9 cellular contexts compared by ENCODE assay signal in the genomic region with DNA sequence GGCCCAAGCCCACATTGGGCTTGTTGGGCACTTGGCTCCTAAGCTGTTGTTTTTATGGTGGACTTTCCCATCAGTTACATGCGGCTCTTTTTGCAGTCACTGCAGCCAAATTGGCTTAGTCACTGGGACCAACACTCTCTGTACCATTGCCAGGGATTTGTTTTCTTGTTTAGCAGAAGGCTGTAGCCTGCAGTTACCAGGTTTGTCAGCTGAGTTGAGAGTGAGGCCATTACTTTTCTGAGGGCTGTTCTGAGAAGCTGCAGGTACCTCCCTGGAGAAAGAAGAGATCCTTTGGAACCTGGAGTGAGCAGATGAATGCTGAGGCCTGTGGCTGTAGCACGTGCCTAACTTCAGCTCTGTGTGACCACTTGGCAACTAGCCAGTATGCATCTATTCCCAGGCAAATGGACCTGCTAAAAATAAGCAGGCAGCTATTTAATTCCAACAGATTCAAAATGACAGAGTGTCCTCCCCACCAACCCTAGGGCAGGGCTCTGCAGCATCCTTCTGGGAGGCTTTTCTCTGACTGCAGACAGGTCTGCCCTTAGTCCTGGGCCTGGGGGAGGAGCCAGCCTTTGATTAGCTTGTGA. TPM values are rescaled to one million over a fixed set of nuclear protein-coding genes. Genes with fewer than 3 reads are reported as not detected.
DNase-seq lines count a peak whose midpoint lies in the region; ATAC-seq and TF ChIP-seq lines count a peak whose summit lies in the region.
"Had no signal": no experiment of that assay in that cellular context is flagged by ENCODE, and none has a peak within 500 bp of the region (broad histone marks: within the 10 kb centered on the region; RNA-seq: fewer than 3 reads in every experiment).

No MANE protein-coding gene starts in this region.

- peak overlapping the region; percentile 92 for H3K27ac ChIP-seq in right cardiac atrium (ENCODE audit: low read length)
- peak overlapping the region; percentile 63 to 66 (median 64) for H3K27ac ChIP-seq in thyroid gland
- H3K27ac ChIP-seq in smooth muscle cell (ENCODE audit: low read depth) = no peak overlapping the region

- no peaks in the 10 kb centered on the region for H3K27me3 Mint-ChIP-seq in effector memory CD8-positive, alpha-beta T cell

- H3K27ac Mint-ChIP-seq in effector memory CD8-positive, alpha-beta T cell = no peak overlapping the region

- intact Hi-C loops in right cardiac atrium (cut with DNase I) = no loop called here
- intact Hi-C loops in thyroid gland (cut with DNase I) = no loop called here

- no peaks in the 10 kb centered on the region for H3K9me3 Mint-ChIP-seq in effector memory CD8-positive, alpha-beta T cell

- peak; percentile 63 to 73 for ATAC-seq in right cardiac atrium
- ATAC-seq in effector memory CD8-positive, alpha-beta T cell (replicated peaks) = no peak
- ATAC-seq: activated CD4-positive, CD25-positive, alpha-beta regulatory T cell treated with anti-CD3 and anti-CD28 coated beads, Interleukin-2, amount 50 U/mL, for 24 hours had no signal

- peaks cover 10 to 23% of the 10 kb centered on the region in 2 donors for H3K4me1 Mint-ChIP-seq in effector memory CD8-positive, alpha-beta T cell (ENCODE audit: low read depth in 2 of 2)

- H2AFZ ChIP-seq in smooth muscle cell (ENCODE audit: low read depth) = no peak overlapping the region

- H3K9me3 ChIP-seq in right cardiac atrium (ENCODE audit: control insufficient read depth, low read length) = no peaks in the 10 kb centered on the region
- H3K9me3 ChIP-seq in thyroid gland = no peaks in the 10 kb centered on the region
- no peaks in the 10 kb centered on the region for H3K9me3 ChIP-seq in smooth muscle cell (replicated peaks; ENCODE audit: low read depth)

- peaks cover 4% of the 10 kb centered on the region for H3K79me2 ChIP-seq in smooth muscle cell (ENCODE audit: low read depth)

- H3K9ac ChIP-seq in smooth muscle cell (ENCODE audit: low read depth) = no peak overlapping the region

- H3K4me3 Mint-ChIP-seq in effector memory CD8-positive, alpha-beta T cell = no peak overlapping the region

- H3K36me3 Mint-ChIP-seq in effector memory CD8-positive, alpha-beta T cell (ENCODE audit: insufficient read depth) = no peaks in the 10 kb centered on the region

- H3K4me3 ChIP-seq in right cardiac atrium (ENCODE audit: low read length) (no peak overlapping the region), thyroid gland (replicated peaks in 1 of 3) (no peak overlapping the region), smooth muscle cell (no peak overlapping the region)

- H3F3A ChIP-seq in smooth muscle cell (ENCODE audit: low read depth) = no peaks in the 10 kb centered on the region

- H3K27me3 ChIP-seq in right cardiac atrium (ENCODE audit: control insufficient read depth, insufficient read depth) (no peaks in the 10 kb centered on the region), thyroid gland (no peaks in the 10 kb centered on the region), smooth muscle cell (ENCODE audit: low read depth) (peaks cover 1% of the 10 kb centered on the region)

- no peak for TF ChIP-seq CTCF in thyroid gland (IDR thresholded peaks at IDR 0.05)
- TF ChIP-seq CTCF in smooth muscle cell (IDR thresholded peaks at IDR 0.05; ENCODE audit: borderline replicate concordance, insufficient read depth, poor library complexity, severe bottlenecking) = no peak

- H3K4me1 ChIP-seq in right cardiac atrium (ENCODE audit: control insufficient read depth, insufficient read depth, low read length) (peaks cover 35% of the 10 kb centered on the region), thyroid gland (peaks cover 60 to 92% of the 10 kb centered on the region in 2 donors), smooth muscle cell (ENCODE audit: low read depth) (no peaks in the 10 kb centered on the region)

- WGBS in right cardiac atrium = 13% methylated on average over 2 of the region's 2 CpGs
- 12 to 15% methylated on average over 2 of the region's 2 CpGs for WGBS in thyroid gland, 2 donors
- WGBS in smooth muscle cell (ENCODE audit: low lambda C conversion rate) = 69% methylated on average over 2 of the region's 2 CpGs

- TF ChIP-seq POLR2A in thyroid gland (IDR thresholded peaks at IDR 0.05) = no peak

- no peak overlapping the region for H3K4me2 ChIP-seq in smooth muscle cell

- H3K36me3 ChIP-seq in thyroid gland (no peaks in the 10 kb centered on the region), smooth muscle cell (ENCODE audit: low read depth) (no peaks in the 10 kb centered on the region)

- peak; percentile 82 for DNase-seq in LHCN-M2 (ENCODE audit: low read depth)
- DNase-seq in astrocyte of the hippocampus (ENCODE audit: low read depth, low spot score) = peak; percentile 96
- DNase-seq in right cardiac atrium = peak in 2 of 3 donors; percentile 53 to 62
- DNase-seq in thyroid gland = peak; percentile 62
- no peak for DNase-seq in activated gamma-delta T cell treated with Interleukin-2 at 50 U/mL for 16 hours
- no peak for DNase-seq in effector memory CD8-positive, alpha-beta T cell
- DNase-seq in smooth muscle cell (lab: John Stamatoyannopoulos, UW; ENCODE audit: unreplicated experiment) = no peak
- DNase-seq: erythroblast had no signal

- peaks cover 5% of the 10 kb centered on the region for H4K20me1 ChIP-seq in smooth muscle cell (ENCODE audit: low read depth)

RNA-seq across cellular contexts. Expression of gene AKAP1, which starts 12.9 kb away (rescaled TPM):
- 16.6 and 18.7 TPM in 2 replicates for total RNA-seq in LHCN-M2 (2014; rRNA removed)
- polyA plus RNA-seq in LHCN-M2 (2012) = 5.9 TPM
- 100 to 1,000 TPM in 3 of 4 donors, 10 to 100 TPM in 1; 92.3 to 194 (median 175) TPM for total RNA-seq in right cardiac atrium
- polyA plus RNA-seq in right cardiac atrium = 94.4 TPM
- total RNA-seq in thyroid gland = 100 to 1,000 TPM in 1 of 4 donors, 10 to 100 TPM in 3; 91.6 to 105 (median 95.5) TPM
- total RNA-seq in smooth muscle cell = 3.6 and 6.2 TPM in 2 replicates
- polyA plus RNA-seq in smooth muscle cell = 5.8 and 8.4 TPM in 2 replicates

Comparison
In these comparisons a context has a peak if more than half of its experiments do, and no peak if none do; other contexts are left out.
1. DNase-seq: peak in LHCN-M2 (single experiment), astrocyte of the hippocampus (single experiment), right cardiac atrium (2 of 3) and thyroid gland (2 of 2); none in activated gamma-delta T cell treated with Interleukin-2 at 50 U/mL for 16 hours (single experiment), effector memory CD8-positive, alpha-beta T cell (0 of 3) and smooth muscle cell (single experiment).